In genomic region chr11:6745465-6746015, GRCh38 we compare ENCODE assay signal across 1 cellular context.
TF ChIP-seq lines count a peak whose summit lies in the region.

No MANE protein-coding gene starts in this region.

TF ChIP-seq in K562, 482 proteins besides CTCF, POLR2A, EP300 and RAD21 (continued from another document and continues in another):
- TF ChIP-seq MNT (conservative IDR thresholded peaks at IDR 0.05), result no peak
- no peak for TF ChIP-seq ZZZ3 (IDR thresholded peaks at IDR 0.05)
- TF ChIP-seq HDAC6 (IDR thresholded peaks at IDR 0.05; ENCODE audit: low read depth, low read length), result no peak
- TF ChIP-seq CBX8 (IDR thresholded peaks at IDR 0.05; ENCODE audit: borderline replicate concordance, extremely low read depth, low read depth, low read length, poor library complexity, severe bottlenecking), result no peak
- no peak for TF ChIP-seq ZBED1 (IDR thresholded peaks at IDR 0.05)
- TF ChIP-seq NELFE (IDR thresholded peaks at IDR 0.05; ENCODE audit: insufficient read depth, insufficient read length), result no peak
- no peak for TF ChIP-seq CEBPZ (IDR thresholded peaks at IDR 0.05; ENCODE audit: borderline replicate concordance, low read depth, low read length)
- TF ChIP-seq ETV6 (IDR thresholded peaks at IDR 0.05; ENCODE audit: borderline replicate concordance in 1 of 2, low read depth in 2 of 2, low read length in 1 of 2), result no peak
- TF ChIP-seq ETV6 (CRISPR knock-in tag; IDR thresholded peaks at IDR 0.05; ENCODE audit: borderline replicate concordance), result no peak
- no peak for TF ChIP-seq ZNF253 (CRISPR knock-in tag; conservative IDR thresholded peaks at IDR 0.05)
- no peak for TF ChIP-seq MYNN (IDR thresholded peaks at IDR 0.05)
- TF ChIP-seq MYNN (CRISPR knock-in tag; IDR thresholded peaks at IDR 0.05), result no peak
- no peak for TF ChIP-seq CHCHD3 (CRISPR knock-in tag; IDR thresholded peaks at IDR 0.05)
- no peak for TF ChIP-seq SRSF9 (IDR thresholded peaks at IDR 0.05; ENCODE audit: borderline replicate concordance, low read depth, low read length)
- TF ChIP-seq ZNF740 (CRISPR knock-in tag; IDR thresholded peaks at IDR 0.05), result no peak
- no peak for TF ChIP-seq ZNF740 (tag; IDR thresholded peaks at IDR 0.05)
- no peak for TF ChIP-seq SNIP1 (IDR thresholded peaks at IDR 0.05; ENCODE audit: low read depth)
- TF ChIP-seq DNMT1 (IDR thresholded peaks at IDR 0.05), result no peak
- no peak for TF ChIP-seq CBFA2T2 (conservative IDR thresholded peaks at IDR 0.05)
- TF ChIP-seq SMAD2 (IDR thresholded peaks at IDR 0.05; ENCODE audit: low read depth, low read length), result no peak
- peak; percentile 2 for TF ChIP-seq MEIS2 (IDR thresholded peaks at IDR 0.05; ENCODE audit: partially characterized antibody)
- TF ChIP-seq SMAD4 (CRISPR knock-in tag; conservative IDR thresholded peaks at IDR 0.05), result 0 out of 2 replicates have a peak, but pooled peaks have one; percentile 38
- no peak for TF ChIP-seq SIN3B (IDR thresholded peaks at IDR 0.05; ENCODE audit: low read depth)
- TF ChIP-seq ZC3H11A (IDR thresholded peaks at IDR 0.05; ENCODE audit: low read depth, low read length), result no peak
- no peak for TF ChIP-seq PCBP1 (IDR thresholded peaks at IDR 0.05; ENCODE audit: low read depth, low read length, poor library complexity, severe bottlenecking)
- TF ChIP-seq HDAC8 (tag; IDR thresholded peaks at IDR 0.05), result no peak
- TF ChIP-seq EGR1 (conservative IDR thresholded peaks at IDR 0.05), result no peak
- TF ChIP-seq MYC (IDR thresholded peaks at IDR 0.05; ENCODE audit: low read depth, low read length), result peak; percentile 34; the same call in 1 of the 2 replicates
- TF ChIP-seq MYC (CRISPR knock-in tag; IDR thresholded peaks at IDR 0.05; ENCODE audit: borderline replicate concordance, low read depth), result no peak
- TF ChIP-seq ZNF282 (CRISPR knock-in tag; IDR thresholded peaks at IDR 0.05), result no peak
- TF ChIP-seq ZNF280A (IDR thresholded peaks at IDR 0.05; ENCODE audit: low read depth, partially characterized antibody), result no peak
- no peak for TF ChIP-seq E2F8 (IDR thresholded peaks at IDR 0.05; ENCODE audit: low read depth, partially characterized antibody)
- no peak for TF ChIP-seq GMEB1 (CRISPR knock-in tag; IDR thresholded peaks at IDR 0.05)
- TF ChIP-seq HNRNPK (IDR thresholded peaks at IDR 0.05; ENCODE audit: low read depth, low read length, poor library complexity, severe bottlenecking), result no peak
- no peak for TF ChIP-seq ZKSCAN3 (CRISPR knock-in tag; IDR thresholded peaks at IDR 0.05)
- TF ChIP-seq NR4A1 (CRISPR knock-in tag; IDR thresholded peaks at IDR 0.05), result no peak
- TF ChIP-seq NR4A1 (tag; IDR thresholded peaks at IDR 0.05), result no peak
- TF ChIP-seq NCOR1 (IDR thresholded peaks at IDR 0.05), result peak; percentile 53; the same call in 1 of the 2 replicates
- 0 out of 2 replicates have a peak, but pooled peaks have one; percentile 8 for TF ChIP-seq ZEB2 (IDR thresholded peaks at IDR 0.05)
- TF ChIP-seq KDM4B (IDR thresholded peaks at IDR 0.05; ENCODE audit: borderline replicate concordance in 2 of 2, low read depth in 1 of 2), result no peak
- TF ChIP-seq HDGF (IDR thresholded peaks at IDR 0.05), result no peak
- TF ChIP-seq MCM7 (IDR thresholded peaks at IDR 0.05), result no peak
- TF ChIP-seq DEAF1 (CRISPR knock-in tag; IDR thresholded peaks at IDR 0.05), result no peak
- TF ChIP-seq SAP30 (IDR thresholded peaks at IDR 0.05; ENCODE audit: borderline replicate concordance, insufficient read depth, low read depth, low read length, poor library complexity, severe bottlenecking), result no peak
- no peak for TF ChIP-seq PYGO2 (tag; IDR thresholded peaks at IDR 0.05)
- no peak for TF ChIP-seq RBM39 (optimal IDR thresholded peaks at IDR 0.05; ENCODE audit: low read depth, low read length)
- no peak for TF ChIP-seq STAT5B (CRISPR knock-in tag; IDR thresholded peaks at IDR 0.05)
- TF ChIP-seq MXI1 (IDR thresholded peaks at IDR 0.05; ENCODE audit: low read depth, low read length), result no peak
- TF ChIP-seq CBFB (CRISPR knock-in tag; IDR thresholded peaks at IDR 0.05), result no peak
- no peak for TF ChIP-seq ZNF507 (tag; conservative IDR thresholded peaks at IDR 0.05)
- TF ChIP-seq EWSR1 (IDR thresholded peaks at IDR 0.05; ENCODE audit: borderline replicate concordance, low read depth, partially characterized antibody), result no peak
- TF ChIP-seq FOXA3 (CRISPR knock-in tag; conservative IDR thresholded peaks at IDR 0.05 in 1 of 2, IDR thresholded peaks at IDR 0.05 in 1 of 2), result 0 out of 4 replicates have a peak, but pooled peaks of 1 of the 2 experiments have one; percentile 7
- no peak for TF ChIP-seq GTF2A2 (tag; IDR thresholded peaks at IDR 0.05)
- no peak for TF ChIP-seq TARDBP (IDR thresholded peaks at IDR 0.05)
- no peak for TF ChIP-seq TFAM (CRISPR knock-in tag; conservative IDR thresholded peaks at IDR 0.05)
- no peak for TF ChIP-seq COPS2 (conservative IDR thresholded peaks at IDR 0.05)
- TF ChIP-seq ZMIZ1 (IDR thresholded peaks at IDR 0.05; ENCODE audit: low read depth in 2 of 2, low read length in 2 of 2), result no peak
- peak in 1 of 2 experiments; percentile 11; a peak in 1 of 4 replicates for TF ChIP-seq NRF1 (conservative IDR thresholded peaks at IDR 0.05 in 1 of 2, IDR thresholded peaks at IDR 0.05 in 1 of 2)
- no peak for TF ChIP-seq U2AF2 (optimal IDR thresholded peaks at IDR 0.05; ENCODE audit: low read depth, low read length)
- no peak for TF ChIP-seq PTBP1 (IDR thresholded peaks at IDR 0.05; ENCODE audit: low read depth, low read length)
